ENCODE assay signal across 15 cellular contexts in the genomic region with DNA sequence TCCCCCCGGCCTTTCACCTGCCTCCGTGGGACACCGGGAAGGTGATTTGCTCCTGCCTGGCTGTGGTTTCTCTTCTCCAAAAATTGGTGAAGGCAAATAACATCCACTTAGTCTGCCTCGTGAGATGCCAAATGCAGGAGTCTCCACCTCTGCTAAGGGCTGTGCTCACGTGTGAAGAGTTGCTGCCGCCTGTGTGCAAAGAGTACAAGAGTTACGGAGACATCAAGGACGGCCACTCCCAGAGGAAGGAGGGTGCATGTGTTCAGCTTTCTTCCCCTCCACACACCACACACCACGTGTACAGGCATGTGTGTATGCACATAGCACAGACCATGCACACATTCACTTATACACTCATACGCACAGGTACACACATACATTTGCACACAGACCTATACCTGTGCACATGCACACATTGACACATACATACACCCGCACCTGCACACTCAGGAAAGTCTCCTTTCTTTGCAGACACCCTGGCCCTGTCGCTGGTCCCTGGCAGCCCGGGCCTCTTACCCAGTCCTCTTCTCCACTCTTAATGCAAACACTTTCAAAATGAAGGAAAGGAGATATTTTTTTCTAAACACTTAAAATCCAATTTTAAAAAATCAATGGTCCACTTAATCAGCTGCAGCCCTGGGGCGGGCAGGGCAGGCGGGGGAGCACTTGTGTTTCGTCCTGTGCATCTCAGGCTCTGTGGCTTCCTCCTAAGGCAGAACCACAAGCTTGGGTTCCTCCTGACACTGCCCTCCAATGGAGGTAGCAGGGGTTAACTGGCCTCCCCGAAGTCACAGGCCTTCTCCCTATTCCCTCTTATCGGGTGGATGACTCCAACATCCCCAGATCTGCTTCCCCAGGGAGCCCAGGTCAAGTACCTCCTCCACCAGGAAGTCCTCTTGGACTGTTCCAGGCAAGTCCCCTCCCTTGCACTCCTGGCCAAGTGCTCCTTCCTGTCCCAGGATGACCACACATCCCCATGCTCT.
DNase-seq lines count a peak whose midpoint lies in the region; ATAC-seq, FAIRE-seq and TF ChIP-seq lines count a peak whose summit lies in the region.
"Had no signal": no experiment of that assay in that cellular context is flagged by ENCODE, and none has a peak within 500 bp of the region (broad histone marks: within the 10 kb centered on the region; RNA-seq: fewer than 3 reads in every experiment).

No MANE protein-coding gene starts in this region.

- H3K4me3 ChIP-seq in K562 = no peak overlapping the region
- H3K4me3 ChIP-seq in right lobe of liver = no peak overlapping the region
- no peak overlapping the region for H3K4me3 ChIP-seq in stomach

- H3K56ac ChIP-seq in H9 (ENCODE audit: insufficient read length, low read depth, low read length) = no peak overlapping the region

- H3K9me3 Mint-ChIP-seq in H9 = peaks cover 0 to 3% of the 10 kb centered on the region in 2 experiments; a peak in 2 of 5 replicates

- H2BK12ac ChIP-seq in H9 (ENCODE audit: insufficient read length, low read depth, low read length) = no peak overlapping the region

- BruUV-seq in K562 (replicated peaks; lab: Mats Ljungman, UMichigan) = no TSS peak

- H3K27me3 ChIP-seq in H9 (ENCODE audit: insufficient read depth, low read length) (no peaks in the 10 kb centered on the region), K562 (ENCODE audit: control insufficient read depth in 2 of 2, insufficient read depth in 2 of 2, low read length in 2 of 2) (peaks cover 7 to 62% of the 10 kb centered on the region in 2 experiments; a peak in 3 of 5 replicates), right lobe of liver (no peaks in the 10 kb centered on the region), stomach (peaks cover 0 to 70% (median 23%) of the 10 kb centered on the region in 3 donors)

- no peak overlapping the region for H4K8ac ChIP-seq in H9 (replicated peaks; ENCODE audit: insufficient read length, low read depth, low read length)

- no peaks in the 10 kb centered on the region for H3K4me1 ChIP-seq in H9 (ENCODE audit: insufficient read depth, low read length)
- no peaks in the 10 kb centered on the region for H3K4me1 ChIP-seq in K562 (replicated peaks in 1 of 2; ENCODE audit: control insufficient read depth in 2 of 2, insufficient read depth in 2 of 2, low read length in 2 of 2)
- no peaks in the 10 kb centered on the region for H3K4me1 ChIP-seq in right lobe of liver
- H3K4me1 ChIP-seq in stomach = no peaks in the 10 kb centered on the region
- H3K4me1 ChIP-seq: Caco-2 had no signal

- H2BK20ac ChIP-seq in H9 (ENCODE audit: low read depth, low read length, poor library complexity, severe bottlenecking) = no peak overlapping the region

- in situ Hi-C loops in K562 (cut with MboI) = no loop called here

- H2AFZ ChIP-seq in H9 (ENCODE audit: low read length) = no peak overlapping the region
- no peak overlapping the region for H2AFZ ChIP-seq in K562 (ENCODE audit: low read depth, low read length)

- TF ChIP-seq CTCF in H9 (conservative IDR thresholded peaks at IDR 0.05) (no peak), K562 (IDR thresholded peaks at IDR 0.05 in 2 of 3, conservative IDR thresholded peaks at IDR 0.05 in 1 of 3; ENCODE audit: insufficient read depth in 2 of 3, low read depth in 1 of 3, low read length in 3 of 3) (no peak), right lobe of liver (IDR thresholded peaks at IDR 0.05) (no peak), stomach (IDR thresholded peaks at IDR 0.05) (no peak)

- POLR2A ChIA-PET in K562 (lab: Yijun Ruan, JAX) = no interaction called here

- H2AK5ac ChIP-seq in H9 (ENCODE audit: insufficient read length, low read length) = no peak overlapping the region

- peaks cover 0 to 4% of the 10 kb centered on the region in 2 experiments; a peak in 2 of 4 replicates for H3K4me1 Mint-ChIP-seq in H9
- H3K4me1 Mint-ChIP-seq: CD4-positive, CD25-positive, alpha-beta regulatory T cell had no signal

- intact Hi-C loops in K562 (cut with micrococcal nuclease) (no loop called here), right lobe of liver (cut with DNase I) (no loop called here), stomach (cut with DNase I; ENCODE audit: low total_unique reads) (no loop called here)

- no peak overlapping the region for H4K91ac ChIP-seq in H9 (ENCODE audit: insufficient read length, low read depth, low read length)

- no peaks in the 10 kb centered on the region for H3K79me2 ChIP-seq in H9 (ENCODE audit: insufficient read depth, low read length)
- no peaks in the 10 kb centered on the region for H3K79me2 ChIP-seq in K562 (ENCODE audit: control insufficient read depth, insufficient read depth, low read length)

- no CpG with 5 or more reads among the region's 18 CpGs for WGBS in H9 (ENCODE audit: extremely low coverage, insufficient read length, low lambda C conversion rate)
- WGBS in K562 (ENCODE audit: insufficient coverage, low coverage, missing lambda C conversion rate) = 0% methylated on average over 15 of the region's 18 CpGs
- 67% methylated on average over 11 of the region's 18 CpGs for WGBS in right lobe of liver (ENCODE audit: insufficient coverage, low coverage, low lambda C conversion rate, missing lambda C conversion rate)
- 74 to 78% (median 75%) methylated on average over 18 of the region's 18 CpGs for WGBS in stomach, 5 donors

- H3T11ph ChIP-seq in H9 (ENCODE audit: low read length) = no peak overlapping the region

- H3K9ac ChIP-seq in H9 (ENCODE audit: extremely low read depth, insufficient read length, low read length) = no peak overlapping the region
- H3K9ac ChIP-seq in K562 (ENCODE audit: insufficient read depth in 1 of 2, low read depth in 2 of 2, low read length in 2 of 2) = no peak overlapping the region

- H3K79me1 ChIP-seq in H9 (ENCODE audit: insufficient read depth, low read depth, low read length, poor library complexity, severe bottlenecking) = no peaks in the 10 kb centered on the region

- no peak overlapping the region for H3K4me2 ChIP-seq in H9 (ENCODE audit: insufficient read depth, insufficient read length, low read length)
- no peak overlapping the region for H3K4me2 ChIP-seq in K562 (ENCODE audit: insufficient read depth, low read length)

- H2BK5ac ChIP-seq in H9 (ENCODE audit: insufficient read length, low read length) = no peak overlapping the region

- H3K36me3 Mint-ChIP-seq in H9 (ENCODE audit: insufficient read depth in 1 of 3, low read depth in 3 of 3) = no peaks in the 10 kb centered on the region
- H3K36me3 Mint-ChIP-seq: CD4-positive, CD25-positive, alpha-beta regulatory T cell had no signal

- no peaks in the 10 kb centered on the region for H3K9me3 ChIP-seq in H9 (ENCODE audit: control insufficient read depth, low read depth, low read length)
- H3K9me3 ChIP-seq in K562 (replicated peaks; ENCODE audit: control insufficient read depth, insufficient read depth, low read depth, low read length) = no peaks in the 10 kb centered on the region
- H3K9me3 ChIP-seq in right lobe of liver = no peaks in the 10 kb centered on the region
- H3K9me3 ChIP-seq in stomach = peaks cover 0 to 15% (median 14%) of the 10 kb centered on the region in 4 donors
- H3K9me3 ChIP-seq: Caco-2 had no signal

- peaks cover 53% of the 10 kb centered on the region for H3K27me3 Mint-ChIP-seq in H9 (ENCODE audit: low read depth)
- H3K27me3 Mint-ChIP-seq: CD4-positive, CD25-positive, alpha-beta regulatory T cell had no signal

- CTCF ChIA-PET in K562 (lab: Yijun Ruan, JAX; ENCODE audit: low intra/inter-chr PET ratio) = no interaction called here

- H3K18ac ChIP-seq in H9 (ENCODE audit: insufficient read length, low read depth, low read length) = no peak overlapping the region

- no peak overlapping the region for H3K23ac ChIP-seq in H9 (ENCODE audit: insufficient read length, low read depth, low read length)

- DNase-seq in H9 = peak; percentile 10
- DNase-seq in K562 (ENCODE audit: extremely low read depth in 1 of 4, low spot score in 3 of 4) = no peak
- DNase-seq in right lobe of liver = peak in 2 of 3 donors; percentile 4 to 28
- DNase-seq in stomach = peak; percentile 10
- DNase-seq in NCI-H1694 treated with DMSO at 0.1 percent for 48 hours (lab: John Stamatoyannopoulos, UW) = no peak
- no peak for DNase-seq in NCI-H1417 (lab: John Stamatoyannopoulos, UW)
- DNase-seq: Caco-2; CD4-positive, CD25-positive, alpha-beta regulatory T cell; HCEC 1CT; KBM-7; NCI-H1436 treated with DMSO at 0.1 percent for 48 hours; NCI-H2081; NCI-H774 had no signal

- no peak overlapping the region for H4K5ac ChIP-seq in H9 (ENCODE audit: insufficient read length, low read depth, low read length)

- H3K27ac ChIP-seq in H9 (ENCODE audit: insufficient read length, low read depth, low read length) (no peak overlapping the region), K562 (ENCODE audit: extremely low read depth, low read depth, low read length) (no peak overlapping the region), right lobe of liver (no peak overlapping the region), stomach (no peak overlapping the region)
- H3K27ac ChIP-seq: RWPE1 had no signal

- H3K27ac Mint-ChIP-seq in H9 = no peak overlapping the region; a peak in 1 of 7 replicates
- H3K27ac Mint-ChIP-seq: CD4-positive, CD25-positive, alpha-beta regulatory T cell had no signal

- H3K36me3 ChIP-seq in K562 (ENCODE audit: control insufficient read depth, insufficient read depth, low read length) = no peaks in the 10 kb centered on the region
- no peaks in the 10 kb centered on the region for H3K36me3 ChIP-seq in right lobe of liver
- H3K36me3 ChIP-seq in stomach = no peaks in the 10 kb centered on the region

- no peak overlapping the region for H3K4ac ChIP-seq in H9 (ENCODE audit: low read depth, low read length)

- no peaks in the 10 kb centered on the region for H3K9me1 ChIP-seq in K562 (ENCODE audit: control insufficient read depth, insufficient read depth, low read length)

- no peak overlapping the region; a peak in 1 of 5 replicates for H3K4me3 Mint-ChIP-seq in H9
- H3K4me3 Mint-ChIP-seq: CD4-positive, CD25-positive, alpha-beta regulatory T cell had no signal

- TF ChIP-seq EP300 in K562 (IDR thresholded peaks at IDR 0.05; ENCODE audit: low read length) (no peak), stomach (IDR thresholded peaks at IDR 0.05) (no peak)

- no peak for FAIRE-seq in K562 (lab: Jason Lieb, UNC)

- no peak for ATAC-seq in K562
- no peak for ATAC-seq in right lobe of liver
- no peak for ATAC-seq in GM18517 (IDR thresholded peaks at IDR 0.05; ENCODE audit: unreplicated experiment)

- H2BK120ac ChIP-seq in H9 (ENCODE audit: low read depth, low read length, poor library complexity, severe bottlenecking) = no peak overlapping the region

- no peak for TF ChIP-seq RAD21 in K562 (CRISPR knock-in tag; conservative IDR thresholded peaks at IDR 0.05 in 1 of 2, IDR thresholded peaks at IDR 0.05 in 1 of 2)

- H3K23me2 ChIP-seq in H9 (ENCODE audit: insufficient read length, low read depth, low read length, poor library complexity, severe bottlenecking) = no peaks in the 10 kb centered on the region

- no peak overlapping the region for H2BK15ac ChIP-seq in H9 (ENCODE audit: low read depth, low read length)

- no peak overlapping the region for H3K14ac ChIP-seq in H9 (ENCODE audit: insufficient read depth, low read length)

- TF ChIP-seq POLR2A in K562 (conservative IDR thresholded peaks at IDR 0.05) = no peak
- TF ChIP-seq POLR2A in right lobe of liver (IDR thresholded peaks at IDR 0.05) = no peak
- no peak for TF ChIP-seq POLR2A in stomach (IDR thresholded peaks at IDR 0.05)

- no peaks in the 10 kb centered on the region for H4K20me1 ChIP-seq in H9 (ENCODE audit: control insufficient read depth, insufficient read depth, insufficient read length)
- peaks cover under 1% of the 10 kb centered on the region for H4K20me1 ChIP-seq in K562 (replicated peaks; ENCODE audit: control insufficient read depth, insufficient read depth, low read length)

Comparison
In these comparisons a context has a peak if more than half of its experiments do, and no peak if none do; other contexts are left out.
1. DNase-seq: peak in H9 (single experiment), right lobe of liver (2 of 3) and stomach (single experiment); none in K562 (0 of 4), NCI-H1694 treated with DMSO at 0.1 percent for 48 hours (single experiment) and NCI-H1417 (0 of 3).